Comparison of ENCODE assay signal across 15 cellular contexts in genomic region chr12:27198036-27198435, GRCh38. TPM values are rescaled to one million over a fixed set of nuclear protein-coding genes. Genes with fewer than 3 reads are reported as not detected.
DNase-seq lines count a peak whose midpoint lies in the region; ATAC-seq and TF ChIP-seq lines count a peak whose summit lies in the region.
"Had no signal": no experiment of that assay in that cellular context is flagged by ENCODE, and none has a peak within 500 bp of the region (broad histone marks: within the 10 kb centered on the region; RNA-seq: fewer than 3 reads in every experiment).

No MANE protein-coding gene starts in this region.

- H3K4me1 ChIP-seq in ascending aorta, result peaks cover 14 to 60% of the 10 kb centered on the region in 2 donors
- peaks cover 42% of the 10 kb centered on the region for H3K4me1 ChIP-seq in left ventricle myocardium inferior
- H3K4me1 ChIP-seq in rectal smooth muscle tissue (ENCODE audit: control insufficient read depth, insufficient read depth, low read length), result peaks cover 43% of the 10 kb centered on the region
- H3K4me1 ChIP-seq: Caco-2 had no signal

- H3K27ac ChIP-seq in ascending aorta, result peak overlapping the region; percentile 92 to 95
- peak overlapping the region; percentile 34 for H3K27ac ChIP-seq in left ventricle myocardium inferior (replicated peaks)
- peak overlapping the region; percentile 76 for H3K27ac ChIP-seq in rectal smooth muscle tissue (ENCODE audit: low read depth, low read length)
- H3K27ac ChIP-seq: pancreas had no signal

- TF ChIP-seq CTCF in ascending aorta (IDR thresholded peaks at IDR 0.05) (no peak), left ventricle myocardium inferior (IDR thresholded peaks at IDR 0.05; ENCODE audit: borderline replicate concordance) (no peak), GM10248 (IDR thresholded peaks at IDR 0.05; ENCODE audit: control extremely low read depth, extremely low read depth, low read depth, missing control alignments) (no peak)

- no peaks in the 10 kb centered on the region for H3K9me3 ChIP-seq in ascending aorta
- no peaks in the 10 kb centered on the region for H3K9me3 ChIP-seq in left ventricle myocardium inferior (replicated peaks)
- H3K9me3 ChIP-seq: Caco-2, pancreas had no signal

- intact Hi-C loops in ascending aorta (cut with DNase I), result loop anchor here (2.0 kb wide), 1 partner anchor 45 kb away; no protein-coding TSS in a partner anchor
- intact Hi-C loops in left ventricle myocardium inferior (cut with micrococcal nuclease), result no loop called here

- ATAC-seq in GM21529 (IDR thresholded peaks at IDR 0.05; ENCODE audit: unreplicated experiment), result no peak

- H3K4me3 ChIP-seq in ascending aorta (no peak overlapping the region), left ventricle myocardium inferior (no peak overlapping the region), rectal smooth muscle tissue (ENCODE audit: low read length) (no peak overlapping the region)
- H3K4me3 ChIP-seq: pancreas had no signal

- H3K27me3 ChIP-seq in ascending aorta (no peaks in the 10 kb centered on the region), left ventricle myocardium inferior (ENCODE audit: low read depth) (no peaks in the 10 kb centered on the region), rectal smooth muscle tissue (ENCODE audit: control insufficient read depth, insufficient read depth, low read length) (no peaks in the 10 kb centered on the region)
- H3K27me3 ChIP-seq: pancreas had no signal

- POLR2A ChIA-PET in GM10248 (lab: Yijun Ruan, JAX), result no interaction called here

- peak; percentile 12 for DNase-seq in AG08396 (ENCODE audit: low spot score)
- DNase-seq in ascending aorta (ENCODE audit: low spot score in 2 of 2), result peak; percentile 67 to 95
- DNase-seq in left ventricle myocardium inferior, result no peak
- DNase-seq in DMS79 treated with DMSO at 0.1 percent for 48 hours (lab: John Stamatoyannopoulos, UW), result no peak
- no peak for DNase-seq in GM10248 (ENCODE audit: extremely low spot score)
- DNase-seq in T-helper 2 cell, result no peak
- DNase-seq: activated effector memory CD4-positive, alpha-beta T cell treated with Interleukin-2 at 50 U/mL for 16 hours; Caco-2; foreskin melanocyte; NCI-H82; pancreas; stimulated activated CD4-positive, alpha-beta T cell treated with anti-CD3 and anti-CD28 coated beads, Interleukin-15, amount 100 ng/mL, for 24 hours; SW 1271 had no signal

- no peak overlapping the region for H3K9ac ChIP-seq in rectal smooth muscle tissue (ENCODE audit: low read length)

- CTCF ChIA-PET in GM10248 (lab: Yijun Ruan, JAX), result interaction anchor here (2.5 kb wide), 1 partner anchor 19 kb away, joined by 8 read pairs; no protein-coding TSS in a partner anchor

- H3K36me3 ChIP-seq in ascending aorta, result no peaks in the 10 kb centered on the region
- H3K36me3 ChIP-seq in left ventricle myocardium inferior, result no peaks in the 10 kb centered on the region
- no peaks in the 10 kb centered on the region for H3K36me3 ChIP-seq in rectal smooth muscle tissue (ENCODE audit: control insufficient read depth, insufficient read depth, low read length)
- H3K36me3 ChIP-seq: pancreas had no signal

RNA-seq across cellular contexts. Expression of gene STK38L, which starts 46.0 kb away (rescaled TPM):
- 137 TPM for total RNA-seq in ascending aorta
- total RNA-seq in left ventricle myocardium inferior, result 75.4 TPM

Comparison
In these comparisons a context has a peak if more than half of its experiments do, and no peak if none do; other contexts are left out.
1. DNase-seq: peak in AG08396 (single experiment) and ascending aorta (2 of 2); none in left ventricle myocardium inferior (single experiment), DMS79 treated with DMSO at 0.1 percent for 48 hours (single experiment), GM10248 (single experiment) and T-helper 2 cell (0 of 5).
2. H3K27ac ChIP-seq: peak in every context shown above with its lines; median percentile 94 in ascending aorta; 76 in rectal smooth muscle tissue; 34 in left ventricle myocardium inferior.